In genomic region chr11:61004037-61004641, GRCh38 we compare ENCODE assay signal across 9 cellular contexts. TPM values are rescaled to one million over a fixed set of nuclear protein-coding genes. Genes with fewer than 3 reads are reported as not detected.
DNase-seq lines count a peak whose midpoint lies in the region; ATAC-seq, FAIRE-seq and TF ChIP-seq lines count a peak whose summit lies in the region.
"Had no signal": no experiment of that assay in that cellular context is flagged by ENCODE, and none has a peak within 500 bp of the region (broad histone marks: within the 10 kb centered on the region; RNA-seq: fewer than 3 reads in every experiment).

No MANE protein-coding gene starts in this region.

- H3K4me3 Mint-ChIP-seq in CD4-positive, CD25-positive, alpha-beta regulatory T cell, result peak overlapping the region; percentile 78 to 87 (median 84)
- peak overlapping the region; percentile 75 for H3K4me3 Mint-ChIP-seq in activated CD4-positive, alpha-beta memory T cell treated with anti-CD3 and anti-CD28 coated beads for 36 hours

- FAIRE-seq in pancreas (lab: Jason Lieb, UNC), result no peak
- no peak for FAIRE-seq in H54 (lab: Jason Lieb, UNC)
- FAIRE-seq: D721Med had no signal

- peaks cover 6 to 75% (median 49%) of the 10 kb centered on the region in 4 donors for H3K4me1 Mint-ChIP-seq in CD4-positive, CD25-positive, alpha-beta regulatory T cell
- H3K4me1 Mint-ChIP-seq in activated CD4-positive, alpha-beta memory T cell treated with anti-CD3 and anti-CD28 coated beads for 36 hours (ENCODE audit: low read depth), result peaks cover 82% of the 10 kb centered on the region

- WGBS in pancreas, 2 donors, result 64 to 68% methylated on average over 11 of the region's 11 CpGs

- peak overlapping the region; percentile 64 for H3K27ac ChIP-seq in CD4-positive, CD25-positive, alpha-beta regulatory T cell (ENCODE audit: insufficient read depth, low read length, poor library complexity, severe bottlenecking)
- H3K27ac ChIP-seq in pancreas, result no peak overlapping the region

- no peaks in the 10 kb centered on the region for H3K9me3 Mint-ChIP-seq in CD4-positive, CD25-positive, alpha-beta regulatory T cell
- H3K9me3 Mint-ChIP-seq in activated CD4-positive, alpha-beta memory T cell treated with anti-CD3 and anti-CD28 coated beads for 36 hours, result no peaks in the 10 kb centered on the region

- H3K27ac Mint-ChIP-seq in CD4-positive, CD25-positive, alpha-beta regulatory T cell, result peak overlapping the region; percentile 90 to 95 (median 91)
- peak overlapping the region; percentile 97 for H3K27ac Mint-ChIP-seq in activated CD4-positive, alpha-beta memory T cell treated with anti-CD3 and anti-CD28 coated beads for 36 hours

- peaks cover 32% of the 10 kb centered on the region for H3K36me3 ChIP-seq in CD4-positive, CD25-positive, alpha-beta regulatory T cell (ENCODE audit: control insufficient read depth, insufficient read depth, low read length)
- no peaks in the 10 kb centered on the region for H3K36me3 ChIP-seq in pancreas

- POLR2A ChIA-PET in activated CD4-positive, alpha-beta memory T cell treated with anti-CD3 and anti-CD28 coated beads for 36 hours (lab: Charles Lee), result interaction anchor here (0.5 to 5.3 kb wide), 10 partner anchors 11 to 108 kb away, joined by 3 to 44 read pairs (median 6); no protein-coding TSS in a partner anchor

- intact Hi-C loops in activated CD4-positive, alpha-beta memory T cell treated with anti-CD3 and anti-CD28 coated beads for 36 hours (cut with micrococcal nuclease), result loop anchor here (1.0 to 2.0 kb wide), 4 partner anchors 10 to 34 kb away; no protein-coding TSS in a partner anchor
- intact Hi-C loops in pancreas (cut with DNase I), result no loop called here

- peak; percentile 72 to 77 for ATAC-seq in CD4-positive, CD25-positive, alpha-beta regulatory T cell (ENCODE audit: low read depth in 2 of 2)
- ATAC-seq in GM21786 (IDR thresholded peaks at IDR 0.05; ENCODE audit: unreplicated experiment) (no peak), pancreas (no peak)

- H3K27me3 Mint-ChIP-seq in CD4-positive, CD25-positive, alpha-beta regulatory T cell, result no peaks in the 10 kb centered on the region
- H3K27me3 Mint-ChIP-seq in activated CD4-positive, alpha-beta memory T cell treated with anti-CD3 and anti-CD28 coated beads for 36 hours, result no peaks in the 10 kb centered on the region

- peak overlapping the region; percentile 72 for H3K4me3 ChIP-seq in CD4-positive, CD25-positive, alpha-beta regulatory T cell (ENCODE audit: low read depth, low read length)
- H3K4me3 ChIP-seq in pancreas, result no peak overlapping the region

- no peaks in the 10 kb centered on the region for H3K27me3 ChIP-seq in CD4-positive, CD25-positive, alpha-beta regulatory T cell (ENCODE audit: control insufficient read depth, insufficient read depth, low read length)
- no peaks in the 10 kb centered on the region for H3K27me3 ChIP-seq in pancreas

- H3K9me3 ChIP-seq in CD4-positive, CD25-positive, alpha-beta regulatory T cell (ENCODE audit: control insufficient read depth in 2 of 2, low read length in 2 of 2), result no peaks in the 10 kb centered on the region
- no peaks in the 10 kb centered on the region for H3K9me3 ChIP-seq in pancreas

- peak in 2 of 3 donors; percentile 39 to 60 for DNase-seq in CD4-positive, CD25-positive, alpha-beta regulatory T cell
- DNase-seq in M059J (ENCODE audit: low read depth), result peak; percentile 66
- peak; percentile 75 for DNase-seq in activated CD4-positive, alpha-beta memory T cell treated with anti-CD3 and anti-CD28 coated beads for 36 hours
- DNase-seq in glomerular visceral epithelial cell (ENCODE audit: extremely low spot score), result peak; percentile 22
- no peak for DNase-seq in kidney glomerular epithelial cell (lab: John Stamatoyannopoulos, UW)
- DNase-seq in pancreas, result no peak
- DNase-seq in H54 (ENCODE audit: insufficient read length, low spot score), result no peak

- CTCF ChIA-PET in activated CD4-positive, alpha-beta memory T cell treated with anti-CD3 and anti-CD28 coated beads for 36 hours (lab: Charles Lee), result interaction anchor here (0.8 to 2.2 kb wide), 5 partner anchors 10 to 183 kb away, joined by 3 to 7 read pairs (median 3); no protein-coding TSS in a partner anchor

- peaks cover 37% of the 10 kb centered on the region for H3K36me3 Mint-ChIP-seq in CD4-positive, CD25-positive, alpha-beta regulatory T cell
- H3K36me3 Mint-ChIP-seq in activated CD4-positive, alpha-beta memory T cell treated with anti-CD3 and anti-CD28 coated beads for 36 hours, result peaks cover 76% of the 10 kb centered on the region

- H3K4me1 ChIP-seq in CD4-positive, CD25-positive, alpha-beta regulatory T cell (ENCODE audit: control insufficient read depth, insufficient read depth, low read length, poor library complexity, severe bottlenecking), result peaks cover 39% of the 10 kb centered on the region
- peaks cover 0 to 5% (median 0%) of the 10 kb centered on the region in 3 donors for H3K4me1 ChIP-seq in pancreas

- no peak for TF ChIP-seq CTCF in pancreas (IDR thresholded peaks at IDR 0.05)

- no peak for TF ChIP-seq POLR2A in H54 (IDR thresholded peaks at IDR 0.05; ENCODE audit: low read depth, low read length)

RNA-seq across cellular contexts. Expression of gene CD6, which starts 32.7 kb away (rescaled TPM):
- 398 TPM for total RNA-seq in CD4-positive, CD25-positive, alpha-beta regulatory T cell
- 100 to 1,000 TPM; 108 to 188 (median 130) TPM for polyA plus RNA-seq in CD4-positive, CD25-positive, alpha-beta regulatory T cell
- total RNA-seq in M059J (2014; rRNA removed; shearing (Covaris generic)), result 0.10 TPM in 1 of 2 replicates, not detected in the other
- total RNA-seq in activated CD4-positive, alpha-beta memory T cell treated with anti-CD3 and anti-CD28 coated beads for 36 hours, result 100 to 1,000 TPM; 271 to 279 TPM
- 1 to 10 TPM in 4 of 6 donors, under 1 TPM in 2; 0.23 to 2.3 (median 1.2) TPM for total RNA-seq in pancreas
- polyA plus RNA-seq in pancreas, result under 1 TPM; 0.65 to 0.96 TPM

RNA-seq across cellular contexts. Expression of gene SLC15A3, which starts 52.2 kb away (rescaled TPM):
- 1.0 TPM for total RNA-seq in CD4-positive, CD25-positive, alpha-beta regulatory T cell
- under 1 TPM in 1 of 4 donors, not detected in 3; 0.43 TPM for polyA plus RNA-seq in CD4-positive, CD25-positive, alpha-beta regulatory T cell
- total RNA-seq in M059J (2014; rRNA removed; shearing (Covaris generic)), result 7.9 and 23.3 TPM in 2 replicates
- 1 to 10 TPM; 1.3 to 1.8 TPM for total RNA-seq in activated CD4-positive, alpha-beta memory T cell treated with anti-CD3 and anti-CD28 coated beads for 36 hours
- total RNA-seq in pancreas, result 10 to 100 TPM in 2 of 6 donors, 1 to 10 TPM in 4; 2.0 to 25.3 (median 4.5) TPM
- 1 to 10 TPM; 5.8 to 7.7 TPM for polyA plus RNA-seq in pancreas

Comparison
In these comparisons a context has a peak if more than half of its experiments do, and no peak if none do; other contexts are left out.
1. ATAC-seq: peak in CD4-positive, CD25-positive, alpha-beta regulatory T cell (2 of 2); none in GM21786 (single experiment) and pancreas (0 of 4).
2. DNase-seq: peak in CD4-positive, CD25-positive, alpha-beta regulatory T cell (2 of 3), M059J (single experiment), activated CD4-positive, alpha-beta memory T cell treated with anti-CD3 and anti-CD28 coated beads for 36 hours (single experiment) and glomerular visceral epithelial cell (single experiment); none in kidney glomerular epithelial cell (single experiment), pancreas (0 of 6) and H54 (single experiment).
3. RNA of gene CD6, which starts 32.7 kb away (total RNA-seq): 398 TPM in CD4-positive, CD25-positive, alpha-beta regulatory T cell (single experiment) and 271 to 279 TPM in activated CD4-positive, alpha-beta memory T cell treated with anti-CD3 and anti-CD28 coated beads for 36 hours; 0.23 to 2.3 TPM in pancreas and 0.10 TPM in M059J; every median in the first group is over 10 times any median in the second.